In the genomic region with DNA sequence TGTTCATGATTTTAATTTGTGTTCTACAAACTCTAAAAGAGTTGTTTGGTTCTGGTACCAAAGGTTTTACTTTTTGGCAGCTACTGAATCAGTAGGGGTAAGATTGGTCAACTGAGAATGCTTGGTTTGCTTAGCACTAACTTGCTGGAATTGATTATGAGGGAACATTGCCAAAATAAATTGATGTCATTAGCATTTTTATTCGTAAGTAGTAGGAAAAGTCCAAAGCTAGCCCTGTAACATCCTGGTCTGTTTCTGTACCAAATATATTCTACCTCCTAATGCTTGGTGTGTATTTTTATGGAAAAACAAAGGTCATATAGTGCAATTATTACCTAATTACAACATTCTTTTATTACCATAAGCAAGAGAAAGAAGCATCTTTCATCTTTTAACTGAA, we compare ENCODE assay signal across 22 cellular contexts.
"Had no signal": no experiment of that assay in that cellular context is flagged by ENCODE, and none has a peak within 500 bp of the region (broad histone marks: within the 10 kb centered on the region; RNA-seq: fewer than 3 reads in every experiment).

No MANE protein-coding gene starts in this region.

- H3K9me3 ChIP-seq: MG63, SJSA1 had no signal

- H3K36me3 ChIP-seq: MG63, SJSA1 had no signal

- DNase-seq: IMR-90, Karpas-422, KG1, MG63, NCI-H1092 treated with DMSO at 0.1 percent for 48 hours, NCI-H1436, NCI-H187, NCI-H2029, NCI-H2107, NCI-H2171, NCI-H226, NCI-H446, NCI-H510A, NCI-H524 treated with DMSO at 0.1 percent for 48 hours, NCI-H69, NCI-H774, Right ventricle myocardium superior, RPMI8226, SIG-M5 had no signal

- H3K4me3 ChIP-seq: MG63, SJSA1, SK-N-MC had no signal

- FAIRE-seq: RCC 7860 had no signal

- H3K27me3 ChIP-seq: SJSA1 had no signal

- H3K4me1 ChIP-seq: SJSA1 had no signal

- H3K27ac ChIP-seq: SJSA1, SK-N-MC had no signal
